Comparison of ENCODE assay signal across 36 cellular contexts in genomic region chr17:61508912-61509311, GRCh38. TPM values are rescaled to one million over a fixed set of nuclear protein-coding genes. Genes with fewer than 3 reads are reported as not detected.
"Had no signal": no experiment of that assay in that cellular context is flagged by ENCODE, and none has a peak within 500 bp of the region (broad histone marks: within the 10 kb centered on the region; RNA-seq: fewer than 3 reads in every experiment).

No MANE protein-coding gene starts in this region.

- H3K27ac ChIP-seq: ascending aorta, Peyer's patch had no signal

- H3K4me1 ChIP-seq: ascending aorta, Peyer's patch had no signal

- H3K9me3 ChIP-seq: ascending aorta, Peyer's patch had no signal

- H3K27ac Mint-ChIP-seq: activated CD4-positive, alpha-beta T cell treated with anti-CD3 and anti-CD28 coated beads for 36 hours; activated CD4-positive, alpha-beta T cell treated with anti-CD3 and anti-CD28 coated beads, Interleukin-2, amount 10 ng/mL, durations not matched to agents 7 days and 5 days; activated CD8-positive, alpha-beta T cell treated with anti-CD3 and anti-CD28 coated beads, Interleukin-2, amount 10 ng/mL, durations not matched to agents 7 days and 5 days; activated naive CD4-positive, alpha-beta T cell treated with anti-CD3 and anti-CD28 coated beads, Interleukin-2, amount 10 ng/mL, durations not matched to agents 7 days and 5 days; activated naive CD8-positive, alpha-beta T cell treated with anti-CD3 and anti-CD28 coated beads for 36 hours; T-helper 1 cell treated with Interleukin-12 subunit alpha and Interleukin-12 subunit beta and Interleukin-4 antibody, amounts not matched to agents 30 μg/mL and 1 μg/mL, for 36 hours; T-helper 2 cell treated with Interferon-gamma antibody and Interleukin-4, amounts not matched to agents 5 μg/mL and 100 μg/mL, for 36 hours; WTC11 had no signal

- H3K27me3 ChIP-seq: ascending aorta, Peyer's patch had no signal

- H3K4me3 ChIP-seq: ascending aorta, Peyer's patch had no signal

- DNase-seq: activated CD4-positive, alpha-beta T cell treated with anti-CD3 and anti-CD28 coated beads for 36 hours; activated CD4-positive, alpha-beta T cell treated with anti-CD3 and anti-CD28 coated beads, Interleukin-2, amount 10 ng/mL, durations not matched to agents 7 days and 5 days; activated CD4-positive, alpha-beta T cell treated with anti-CD3 and anti-CD28 coated beads, Interleukin-2, amount 50 U/mL, for 48 hours; activated CD8-positive, alpha-beta T cell treated with anti-CD3 and anti-CD28 coated beads, Interleukin-2, amount 10 ng/mL, durations not matched to agents 7 days and 5 days; activated effector memory CD4-positive, alpha-beta T cell treated with Interleukin-2 at 50 U/mL for 16 hours; activated naive CD4-positive, alpha-beta T cell treated with anti-CD3 and anti-CD28 coated beads, Interleukin-2, amount 10 ng/mL, durations not matched to agents 7 days and 5 days; activated naive CD8-positive, alpha-beta T cell treated with anti-CD3 and anti-CD28 coated beads for 36 hours; activated T-cell treated with anti-CD3 and anti-CD28 coated beads for 4 hours; activated T-cell treated with anti-CD3 and anti-CD28 coated beads, Interleukin-2, amount 50 U/mL, for 48 hours; amygdala; caudate nucleus; cerebellar nuclear complex; KBM-7; MM.1S; NCI-H1092 treated with DMSO at 0.1 percent for 48 hours; NCI-H1417; NCI-H146; NCI-H187; NCI-H2029 treated with DMSO at 0.1 percent for 48 hours; NCI-H2107; NCI-H2171; NCI-H446; NCI-H510A treated with DMSO at 0.1 percent for 48 hours; NCI-H526 treated with DMSO at 0.1 percent for 48 hours; NCI-H82; NK-92 treated with Interleukin-12 subunit alpha and Interleukin-12 subunit beta, amount 100 ng/mL, for 24 hours; PC-3; Peyer's patch; RPMI8226; SIG-M5 had no signal

- ATAC-seq: activated CD4-positive, alpha-beta T cell treated with anti-CD3 and anti-CD28 coated beads for 36 hours; activated CD4-positive, CD25-positive, alpha-beta regulatory T cell treated with anti-CD3 and anti-CD28 coated beads, Interleukin-2, amount 50 U/mL, for 24 hours; activated CD8-positive, alpha-beta T cell treated with anti-CD3 and anti-CD28 coated beads, Interleukin-2, amount 10 ng/mL, durations not matched to agents 7 days and 5 days; PC-3; WTC11 had no signal

- H3K4me3 Mint-ChIP-seq: activated CD4-positive, alpha-beta T cell treated with anti-CD3 and anti-CD28 coated beads for 36 hours; activated CD4-positive, alpha-beta T cell treated with anti-CD3 and anti-CD28 coated beads, Interleukin-2, amount 10 ng/mL, durations not matched to agents 7 days and 5 days; activated CD8-positive, alpha-beta T cell treated with anti-CD3 and anti-CD28 coated beads, Interleukin-2, amount 10 ng/mL, durations not matched to agents 7 days and 5 days; activated naive CD4-positive, alpha-beta T cell treated with anti-CD3 and anti-CD28 coated beads, Interleukin-2, amount 10 ng/mL, durations not matched to agents 7 days and 5 days; activated naive CD8-positive, alpha-beta T cell treated with anti-CD3 and anti-CD28 coated beads for 36 hours; T-helper 1 cell treated with Interleukin-12 subunit alpha and Interleukin-12 subunit beta and Interleukin-4 antibody, amounts not matched to agents 30 μg/mL and 1 μg/mL, for 36 hours; T-helper 2 cell treated with Interferon-gamma antibody and Interleukin-4, amounts not matched to agents 5 μg/mL and 100 μg/mL, for 36 hours; WTC11 had no signal

- H3K36me3 ChIP-seq: ascending aorta, Peyer's patch had no signal

- H3K9me3 Mint-ChIP-seq: activated CD4-positive, alpha-beta T cell treated with anti-CD3 and anti-CD28 coated beads, Interleukin-2, amount 10 ng/mL, durations not matched to agents 7 days and 5 days; activated naive CD4-positive, alpha-beta T cell treated with anti-CD3 and anti-CD28 coated beads, Interleukin-2, amount 10 ng/mL, durations not matched to agents 7 days and 5 days; activated naive CD8-positive, alpha-beta T cell treated with anti-CD3 and anti-CD28 coated beads for 36 hours; T-helper 1 cell treated with Interleukin-12 subunit alpha and Interleukin-12 subunit beta and Interleukin-4 antibody, amounts not matched to agents 30 μg/mL and 1 μg/mL, for 36 hours; T-helper 2 cell treated with Interferon-gamma antibody and Interleukin-4, amounts not matched to agents 5 μg/mL and 100 μg/mL, for 36 hours; WTC11 had no signal

- FAIRE-seq: TTC549 had no signal

- H3K36me3 Mint-ChIP-seq: activated naive CD4-positive, alpha-beta T cell treated with anti-CD3 and anti-CD28 coated beads, Interleukin-2, amount 10 ng/mL, durations not matched to agents 7 days and 5 days; activated naive CD8-positive, alpha-beta T cell treated with anti-CD3 and anti-CD28 coated beads for 36 hours; WTC11 had no signal

- H3K4me1 Mint-ChIP-seq: activated CD4-positive, alpha-beta T cell treated with anti-CD3 and anti-CD28 coated beads for 36 hours; activated CD4-positive, alpha-beta T cell treated with anti-CD3 and anti-CD28 coated beads, Interleukin-2, amount 10 ng/mL, durations not matched to agents 7 days and 5 days; activated naive CD4-positive, alpha-beta T cell treated with anti-CD3 and anti-CD28 coated beads, Interleukin-2, amount 10 ng/mL, durations not matched to agents 7 days and 5 days; activated naive CD8-positive, alpha-beta T cell treated with anti-CD3 and anti-CD28 coated beads for 36 hours had no signal

RNA-seq across cellular contexts. Expression of gene TBX4, which starts 56.7 kb away (rescaled TPM):
- total RNA-seq: activated CD4-positive, alpha-beta T cell treated with anti-CD3 and anti-CD28 coated beads for 36 hours; activated CD4-positive, alpha-beta T cell treated with anti-CD3 and anti-CD28 coated beads, Interleukin-2, amount 10 ng/mL, durations not matched to agents 7 days and 5 days; activated CD8-positive, alpha-beta T cell treated with anti-CD3 and anti-CD28 coated beads, Interleukin-2, amount 10 ng/mL, durations not matched to agents 7 days and 5 days; activated naive CD8-positive, alpha-beta T cell treated with anti-CD3 and anti-CD28 coated beads for 36 hours; ascending aorta; PC-3; Peyer's patch; WTC11 had no signal
